In genomic region chr13:113205428-113205931, GRCh38 we compare ENCODE assay signal across 13 cellular contexts. TPM values are rescaled to one million over a fixed set of nuclear protein-coding genes. Genes with fewer than 3 reads are reported as not detected.
DNase-seq lines count a peak whose midpoint lies in the region; ATAC-seq and TF ChIP-seq lines count a peak whose summit lies in the region.
"Had no signal": no experiment of that assay in that cellular context is flagged by ENCODE, and none has a peak within 500 bp of the region (broad histone marks: within the 10 kb centered on the region; RNA-seq: fewer than 3 reads in every experiment).

No MANE protein-coding gene starts in this region.

- H3K4me1 ChIP-seq in A673 (ENCODE audit: insufficient read depth, low read length, poor library complexity, severe bottlenecking) (peaks cover 13% of the 10 kb centered on the region), GM23248 (ENCODE audit: insufficient read depth) (peaks cover 32% of the 10 kb centered on the region), gastroesophageal sphincter (peaks cover 0 to 71% (median 20%) of the 10 kb centered on the region in 3 donors), Peyer's patch (peaks cover 0 to 32% (median 11%) of the 10 kb centered on the region in 4 donors)

- DNase-seq in A673 (ENCODE audit: low spot score) (no peak), GM23248 (peak; percentile 66), Peyer's patch (no peak), NCI-H1092 (lab: John Stamatoyannopoulos, UW) (no peak), mucosa of gallbladder (ENCODE audit: low spot score) (no peak)
- DNase-seq in activated naive CD4-positive, alpha-beta T cell treated with anti-CD3 and anti-CD28 coated beads, Interleukin-2, amount 50 U/mL, for 72 hours (ENCODE audit: low spot score in 2 of 2) = no peak
- DNase-seq: COR-L47, NCI-H187, nephron progenitor cell had no signal

- peaks cover 83% of the 10 kb centered on the region for H3K79me2 ChIP-seq in GM23248 (ENCODE audit: insufficient read depth)

- no peaks in the 10 kb centered on the region for H3K9me2 ChIP-seq in GM23248 (ENCODE audit: insufficient read depth)

- H3K4me2 ChIP-seq in GM23248 (ENCODE audit: unreplicated experiment) = peak overlapping the region; percentile 10

- H3K9me3 ChIP-seq in A673 (ENCODE audit: low read depth, low read length, poor library complexity, severe bottlenecking) (no peaks in the 10 kb centered on the region), GM23248 (ENCODE audit: low read depth) (no peaks in the 10 kb centered on the region), gastroesophageal sphincter (no peaks in the 10 kb centered on the region), Peyer's patch (no peaks in the 10 kb centered on the region)
- H3K9me3 ChIP-seq: thoracic aorta had no signal

- H3K27ac ChIP-seq in A673 (ENCODE audit: low read depth, low read length, poor library complexity, severe bottlenecking) = peak overlapping the region; percentile 19
- peak overlapping the region; percentile 48 for H3K27ac ChIP-seq in GM23248
- peak overlapping the region in 3 of 4 donors; percentile 23 to 60 (median 28) for H3K27ac ChIP-seq in gastroesophageal sphincter
- no peak overlapping the region for H3K27ac ChIP-seq in Peyer's patch
- H3K27ac ChIP-seq: thoracic aorta had no signal

- POLR2A ChIA-PET in A673 (lab: Charles Lee; ENCODE audit: low non-redundant PET) = no interaction called here

- no peak for ATAC-seq in activated naive CD4-positive, alpha-beta T cell treated with anti-CD3 and anti-CD28 coated beads, Interleukin-2, amount 50 U/mL, for 72 hours
- ATAC-seq in gastroesophageal sphincter = no peak
- no peak for ATAC-seq in GM18909 (IDR thresholded peaks at IDR 0.05; ENCODE audit: poor library complexity, unreplicated experiment)

- in situ Hi-C loops in GM23248 (cut with MboI) = no loop called here

- H3K4me3 ChIP-seq in A673 (ENCODE audit: low read depth, low read length, poor library complexity, severe bottlenecking) (no peak overlapping the region), GM23248 (no peak overlapping the region), gastroesophageal sphincter (no peak overlapping the region), Peyer's patch (no peak overlapping the region)
- H3K4me3 ChIP-seq: thoracic aorta had no signal

- H3K27me3 ChIP-seq in A673 (replicated peaks; ENCODE audit: insufficient read depth, low read depth, low read length, poor library complexity) (no peaks in the 10 kb centered on the region), GM23248 (replicated peaks; ENCODE audit: insufficient read depth) (no peaks in the 10 kb centered on the region), gastroesophageal sphincter (no peaks in the 10 kb centered on the region), Peyer's patch (no peaks in the 10 kb centered on the region)

- TF ChIP-seq POLR2A in gastroesophageal sphincter (IDR thresholded peaks at IDR 0.05) = no peak
- no peak for TF ChIP-seq POLR2A in Peyer's patch (IDR thresholded peaks at IDR 0.05)

- TF ChIP-seq EP300 in gastroesophageal sphincter (IDR thresholded peaks at IDR 0.05) = no peak

- TF ChIP-seq CTCF in A673 (conservative IDR thresholded peaks at IDR 0.05; ENCODE audit: low read depth, low read length) = no peak
- no peak for TF ChIP-seq CTCF in gastroesophageal sphincter (IDR thresholded peaks at IDR 0.05)
- TF ChIP-seq CTCF in Peyer's patch (IDR thresholded peaks at IDR 0.05) = no peak

- peaks cover 25% of the 10 kb centered on the region for H3F3A ChIP-seq in GM23248 (ENCODE audit: insufficient read depth)

- intact Hi-C loops in A673 (cut with micrococcal nuclease; ENCODE audit: unreplicated experiment) = no loop called here

- peaks cover 3% of the 10 kb centered on the region; the same call in 1 of the 2 replicates for H4K20me1 ChIP-seq in GM23248 (ENCODE audit: insufficient read depth)

- BruUV-seq in A673 (replicated peaks; lab: Mats Ljungman, UMichigan) = no TSS peak

- peaks cover under 1% of the 10 kb centered on the region for H3K36me3 ChIP-seq in A673 (ENCODE audit: insufficient read depth, low read length, poor library complexity, severe bottlenecking)
- H3K36me3 ChIP-seq in GM23248 (ENCODE audit: low read depth) = no peaks in the 10 kb centered on the region
- H3K36me3 ChIP-seq in gastroesophageal sphincter = peaks cover 0 to 8% of the 10 kb centered on the region in 2 donors
- H3K36me3 ChIP-seq in Peyer's patch = no peaks in the 10 kb centered on the region
- H3K36me3 ChIP-seq: thoracic aorta had no signal

- H3K9me3 Mint-ChIP-seq in activated naive CD4-positive, alpha-beta T cell treated with anti-CD3 and anti-CD28 coated beads, Interleukin-2, amount 50 U/mL, for 72 hours = no peaks in the 10 kb centered on the region
- H3K9me3 Mint-ChIP-seq: dendritic cell treated with granulocyte-macrophage colony-stimulating factor and Interleukin-4, amounts not matched to agents 40 ng/mL and 50 ng/mL, for 4 days; nephron progenitor cell had no signal

- WGBS in GM23248 (ENCODE audit: low coverage in 1 of 2, low lambda C conversion rate in 2 of 2, missing lambda C conversion rate in 2 of 2), 2 experiments = 65 to 77% methylated on average over 5 of the region's 5 CpGs
- WGBS in gastroesophageal sphincter (ENCODE audit: low coverage in 1 of 2), 2 donors = 49 to 54% methylated on average over 5 of the region's 5 CpGs

- H2AFZ ChIP-seq in GM23248 = no peak overlapping the region

- peaks cover 14 to 25% of the 10 kb centered on the region in 2 donors for H3K36me3 Mint-ChIP-seq in activated naive CD4-positive, alpha-beta T cell treated with anti-CD3 and anti-CD28 coated beads, Interleukin-2, amount 50 U/mL, for 72 hours

- CTCF ChIA-PET in A673 (lab: Charles Lee) = no interaction called here

- peak overlapping the region; percentile 20; the same call in 1 of the 2 replicates for H3K9ac ChIP-seq in GM23248

- H3K27ac Mint-ChIP-seq in activated naive CD4-positive, alpha-beta T cell treated with anti-CD3 and anti-CD28 coated beads, Interleukin-2, amount 50 U/mL, for 72 hours = peak overlapping the region; percentile 20 to 41
- H3K27ac Mint-ChIP-seq: dendritic cell treated with granulocyte-macrophage colony-stimulating factor and Interleukin-4, amounts not matched to agents 40 ng/mL and 50 ng/mL, for 4 days; nephron progenitor cell had no signal

RNA-seq across cellular contexts. Expression of gene PCID2, which starts 3.0 kb away (rescaled TPM):
- total RNA-seq in A673 (2021) (67.5 and 70.7 TPM in 2 replicates), gastroesophageal sphincter (10 to 100 TPM; 43.7 to 76.0 (median 48.8) TPM), Peyer's patch (10 to 100 TPM; 24.9 to 42.1 (median 36.8) TPM), mucosa of gallbladder (35.0 TPM)
- total RNA-seq in GM23248 (2014; rRNA removed; shearing (Covaris generic)) = 60.7 and 67.9 TPM in 2 replicates
- polyA plus RNA-seq in GM23248 (2016; fragmentation: Nextera tagmentation; extraction: Ambion mirVana) = 58.3 and 58.6 TPM in 2 replicates
- total RNA-seq in activated naive CD4-positive, alpha-beta T cell treated with anti-CD3 and anti-CD28 coated beads, Interleukin-2, amount 50 U/mL, for 72 hours = 10 to 100 TPM; 39.9 to 71.3 TPM

RNA-seq across cellular contexts. Expression of gene CUL4A, which starts 3.9 kb away (rescaled TPM):
- total RNA-seq in A673 (2021) (78.8 and 87.5 TPM in 2 replicates), gastroesophageal sphincter (100 to 1,000 TPM; 104 to 144 (median 107) TPM), Peyer's patch (100 to 1,000 TPM in 3 of 4 donors, 10 to 100 TPM in 1; 83.9 to 206 (median 114) TPM), mucosa of gallbladder (55.4 TPM)
- 93.0 and 197 TPM in 2 replicates for total RNA-seq in GM23248 (2014; rRNA removed; shearing (Covaris generic))
- polyA plus RNA-seq in GM23248 (2016; fragmentation: Nextera tagmentation; extraction: Ambion mirVana) = 65.9 and 67.3 TPM in 2 replicates
- 10 to 100 TPM; 59.7 to 87.1 TPM for total RNA-seq in activated naive CD4-positive, alpha-beta T cell treated with anti-CD3 and anti-CD28 coated beads, Interleukin-2, amount 50 U/mL, for 72 hours

RNA-seq across cellular contexts. Expression of gene PROZ, which starts 47.0 kb away (rescaled TPM):
- total RNA-seq in A673 (2021) (not detected in 2 replicates), gastroesophageal sphincter (not detected), Peyer's patch (under 1 TPM in 1 of 4 donors, not detected in 3; 0.53 TPM), mucosa of gallbladder (not detected)
- not detected in 2 replicates for total RNA-seq in GM23248 (2014; rRNA removed; shearing (Covaris generic))
- not detected in 2 replicates for polyA plus RNA-seq in GM23248 (2016; fragmentation: Nextera tagmentation; extraction: Ambion mirVana)
- under 1 TPM in 1 of 2 donors, not detected in 1; 0.25 TPM for total RNA-seq in activated naive CD4-positive, alpha-beta T cell treated with anti-CD3 and anti-CD28 coated beads, Interleukin-2, amount 50 U/mL, for 72 hours
- total RNA-seq: thoracic aorta had no signal

Comparison
In these comparisons a context has a peak if more than half of its experiments do, and no peak if none do; other contexts are left out.
1. H3K27ac ChIP-seq: peak in A673 (single experiment), GM23248 (single experiment) and gastroesophageal sphincter (3 of 4); none in Peyer's patch (0 of 4).